In genomic region chr2:159118115-159118858, GRCh38 we compare ENCODE assay signal across 7 cellular contexts.
DNase-seq lines count a peak whose midpoint lies in the region; ATAC-seq, FAIRE-seq and TF ChIP-seq lines count a peak whose summit lies in the region.

No MANE protein-coding gene starts in this region.

- ATAC-seq in HG02571 (IDR thresholded peaks at IDR 0.05; ENCODE audit: unreplicated experiment) (peak; percentile 84), T-cell (replicated peaks in 1 of 4) (peak; percentile 73 to 91 (median 83)), right cardiac atrium (peak; percentile 87 to 92), gastrocnemius medialis (peak; percentile 88 to 91)

- WGBS in right cardiac atrium = 42% methylated on average over 11 of the region's 11 CpGs

- H3K9me3 ChIP-seq in right cardiac atrium (ENCODE audit: control insufficient read depth, low read length) (no peaks in the 10 kb centered on the region), gastrocnemius medialis (no peaks in the 10 kb centered on the region)

- H3K36me3 ChIP-seq in gastrocnemius medialis = no peaks in the 10 kb centered on the region

- no peak overlapping the region for H3K4me3 Mint-ChIP-seq in T-cell

- H3K27ac Mint-ChIP-seq in T-cell = no peak overlapping the region

- H3K4me1 Mint-ChIP-seq in T-cell = peaks cover 4 to 8% (median 7%) of the 10 kb centered on the region in 3 donors

- TF ChIP-seq POLR2A in GM12891 (IDR thresholded peaks at IDR 0.05; ENCODE audit: low read depth, low read length) (no peak), gastrocnemius medialis (IDR thresholded peaks at IDR 0.05) (no peak)

- FAIRE-seq in GM12891 (lab: Jason Lieb, UNC) = peak; percentile 82

- H3K4me1 ChIP-seq in right cardiac atrium (ENCODE audit: control insufficient read depth, insufficient read depth, low read length) (peaks cover 4% of the 10 kb centered on the region), gastrocnemius medialis (peaks cover 0 to 5% of the 10 kb centered on the region in 2 donors)

- POLR2A ChIA-PET in T-cell (lab: Charles Lee) = interaction anchor here in 1 of 2 donors (0.6 kb wide), 1 partner anchor 904 kb away, joined by 6 read pairs; no protein-coding TSS in a partner anchor

- no peak overlapping the region for H3K27ac ChIP-seq in right cardiac atrium (ENCODE audit: low read length)
- no peak overlapping the region for H3K27ac ChIP-seq in gastrocnemius medialis

- peak; percentile 68 to 92 (median 83) for TF ChIP-seq CTCF in gastrocnemius medialis (IDR thresholded peaks at IDR 0.05 in 4 of 5, conservative IDR thresholded peaks at IDR 0.05 in 1 of 5)

- H3K27me3 ChIP-seq in right cardiac atrium (ENCODE audit: control insufficient read depth, insufficient read depth) (no peaks in the 10 kb centered on the region), gastrocnemius medialis (no peaks in the 10 kb centered on the region)

- no peaks in the 10 kb centered on the region for H3K9me3 Mint-ChIP-seq in T-cell

- H3K4me3 ChIP-seq in right cardiac atrium (ENCODE audit: low read length) (no peak overlapping the region), gastrocnemius medialis (no peak overlapping the region)

- no peaks in the 10 kb centered on the region for H3K36me3 Mint-ChIP-seq in T-cell

- H3K27me3 Mint-ChIP-seq in T-cell = no peaks in the 10 kb centered on the region

- CTCF ChIA-PET in T-cell (lab: Charles Lee) = interaction anchor here (0.5 to 4.5 kb wide), 55 partner anchors 9 to 1234 kb away, joined by 3 to 65 read pairs (median 4); no protein-coding TSS in a partner anchor

- intact Hi-C loops in right cardiac atrium (cut with DNase I) (loop anchor here (2.0 to 10.0 kb wide), 7 partner anchors 73 to 217 kb away; partner anchors contain the start of gene TANC1 (in 2 of the 4)), gastrocnemius medialis (cut with DNase I; ENCODE audit: low total_unique reads) (no loop called here)

- in situ Hi-C loops in gastrocnemius medialis (cut with MboI; ENCODE audit: low sequenced_read_pairs in 4 of 4) = no loop called here

- DNase-seq in GM12891 (ENCODE audit: insufficient read length, low spot score) (peak; percentile 32), NCI-H1092 treated with DMSO at 0.1 percent for 48 hours (lab: John Stamatoyannopoulos, UW) (peak; percentile 55), T-cell (peak; percentile 39 to 82 (median 70)), amniotic epithelial cell (ENCODE audit: low read depth) (peak; percentile 77), right cardiac atrium (peak; percentile 84 to 96 (median 92)), gastrocnemius medialis (peak; percentile 26 to 58)

TF ChIP-seq in GM12891, 5 proteins besides CTCF, POLR2A, EP300 and RAD21:
- TF ChIP-seq SPI1 (IDR thresholded peaks at IDR 0.05; ENCODE audit: low read depth, low read length) (no peak), POLR2AphosphoS5 (IDR thresholded peaks at IDR 0.05; ENCODE audit: low read depth, low read length) (no peak), POU2F2 (IDR thresholded peaks at IDR 0.05; ENCODE audit: low read depth, low read length) (no peak), PAX5 (IDR thresholded peaks at IDR 0.05; ENCODE audit: insufficient read depth, low read length, severe bottlenecking) (no peak), TAF1 (IDR thresholded peaks at IDR 0.05; ENCODE audit: low read depth, low read length) (no peak)
TF ChIP-seq in GM12891: peak in this region for 0.

Comparison
In these comparisons a context has a peak if more than half of its experiments do, and no peak if none do; other contexts are left out.
1. DNase-seq: peak in every context shown above with its lines; median percentile 92 in right cardiac atrium; 77 in amniotic epithelial cell; 70 in T-cell; 55 in NCI-H1092 treated with DMSO at 0.1 percent for 48 hours; 42 in gastrocnemius medialis; 32 in GM12891.